Comparison of ENCODE assay signal across 9 cellular contexts in the genomic region with DNA sequence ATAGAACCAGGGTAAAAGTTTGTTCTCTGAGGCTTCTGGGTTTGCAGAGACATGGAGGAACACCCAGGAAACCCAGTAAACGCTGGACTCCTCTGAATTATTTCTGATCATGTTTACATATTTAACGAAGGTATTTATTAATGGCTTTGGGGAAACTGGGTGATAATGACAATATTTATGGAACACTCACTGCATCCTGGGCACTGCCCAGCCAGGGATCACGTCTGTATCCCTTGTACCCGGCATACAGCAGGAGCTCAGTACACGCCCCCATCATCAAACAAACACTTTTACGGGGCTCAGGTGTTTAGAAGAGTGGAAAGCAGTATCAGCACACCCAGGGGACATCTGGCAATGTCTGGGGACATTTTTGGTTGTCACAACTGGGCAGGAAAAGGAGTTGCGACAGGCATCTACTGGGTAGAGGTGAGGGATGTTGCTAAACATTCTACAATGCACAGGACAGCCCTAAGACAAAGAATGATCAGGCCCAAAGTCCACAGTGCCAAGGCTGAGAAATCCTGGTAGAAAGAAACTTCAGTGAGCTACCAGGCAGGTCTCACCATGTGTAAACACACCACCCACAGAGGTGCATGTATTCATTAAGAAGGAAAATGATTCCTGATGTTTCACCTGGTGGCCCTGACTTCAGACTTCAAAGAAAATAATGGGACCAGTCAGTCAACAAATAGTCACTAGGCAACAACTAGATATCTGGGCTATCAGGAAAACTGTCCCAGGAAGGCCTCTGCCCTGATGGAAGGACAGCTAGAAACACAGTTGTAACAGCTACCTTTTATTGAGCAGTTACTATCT. TPM values are rescaled to one million over a fixed set of nuclear protein-coding genes. Genes with fewer than 3 reads are reported as not detected.
DNase-seq lines count a peak whose midpoint lies in the region; ATAC-seq and TF ChIP-seq lines count a peak whose summit lies in the region.
"Had no signal": no experiment of that assay in that cellular context is flagged by ENCODE, and none has a peak within 500 bp of the region (broad histone marks: within the 10 kb centered on the region; RNA-seq: fewer than 3 reads in every experiment).

No MANE protein-coding gene starts in this region.

- H3K36me3 Mint-ChIP-seq in endothelial cell (ENCODE audit: low read depth, unreplicated experiment): peaks cover 8% of the 10 kb centered on the region

- peaks cover 19% of the 10 kb centered on the region for H3K79me2 ChIP-seq in trophoblast cell (ENCODE audit: control insufficient read depth, insufficient read depth, low read length, poor library complexity)

- H3K9me3 ChIP-seq in trophoblast cell (ENCODE audit: insufficient read depth, low read depth, low read length): no peaks in the 10 kb centered on the region

- no peaks in the 10 kb centered on the region for H3K27me3 ChIP-seq in trophoblast cell (ENCODE audit: insufficient read depth, low read length)

- peaks cover 42 to 60% of the 10 kb centered on the region in 2 experiments for H3K4me1 ChIP-seq in trophoblast cell (ENCODE audit: control insufficient read depth in 1 of 2, insufficient read depth in 2 of 2, low read length in 2 of 2)

- no peaks in the 10 kb centered on the region for H3K9me3 Mint-ChIP-seq in endothelial cell (ENCODE audit: unreplicated experiment)

- H3K9ac ChIP-seq in trophoblast cell (ENCODE audit: low read length): no peak overlapping the region

- peaks cover 62% of the 10 kb centered on the region for H3K79me1 ChIP-seq in trophoblast cell (ENCODE audit: low read length)

- H3K23ac ChIP-seq in trophoblast cell (ENCODE audit: low read length): no peak overlapping the region

- peak overlapping the region; percentile 4 for H3K4ac ChIP-seq in trophoblast cell (ENCODE audit: low read depth, low read length)

- peaks cover 12% of the 10 kb centered on the region for H3K27me3 Mint-ChIP-seq in endothelial cell (ENCODE audit: unreplicated experiment)

- peaks cover 71% of the 10 kb centered on the region for H3K4me1 Mint-ChIP-seq in endothelial cell (ENCODE audit: unreplicated experiment)

- peak overlapping the region; percentile 98 for H4K91ac ChIP-seq in trophoblast cell (ENCODE audit: low read depth, low read length)

- ATAC-seq in HG02763 (IDR thresholded peaks at IDR 0.05; ENCODE audit: unreplicated experiment) (no peak), HG03571 (IDR thresholded peaks at IDR 0.05; ENCODE audit: unreplicated experiment) (no peak)

- H3K4me3 Mint-ChIP-seq in endothelial cell (ENCODE audit: unreplicated experiment): peak overlapping the region; percentile 51

- DNase-seq in DMS53 (lab: John Stamatoyannopoulos, UW) (peak; percentile 97), NCI-H526 (lab: John Stamatoyannopoulos, UW) (peak; percentile 39 to 41), endothelial cell (ENCODE audit: low spot score) (no peak), trophoblast cell (peak; percentile 40 to 72), hypothalamus (lab: John Stamatoyannopoulos, UW) (no peak)
- no peak for DNase-seq in stimulated activated CD4-positive, alpha-beta T cell treated with anti-CD3 and anti-CD28 coated beads, Interleukin-2, amount 100 ng/mL, for 48 hours
- DNase-seq: islet precursor cell had no signal

- peak overlapping the region; percentile 34 for H2BK120ac ChIP-seq in trophoblast cell (ENCODE audit: insufficient read depth, low read length, poor library complexity)

- no peak overlapping the region for H2AFZ ChIP-seq in trophoblast cell (ENCODE audit: insufficient read depth, low read length, poor library complexity)

- H3K27ac Mint-ChIP-seq in endothelial cell (ENCODE audit: unreplicated experiment): peak overlapping the region; percentile 99

- peak overlapping the region; percentile 23 for H4K8ac ChIP-seq in trophoblast cell (ENCODE audit: low read depth, low read length)

- peak overlapping the region; percentile 51 for H3K14ac ChIP-seq in trophoblast cell (ENCODE audit: low read length)

- H2BK12ac ChIP-seq in trophoblast cell (ENCODE audit: low read length): peak overlapping the region; percentile 96

- no peaks in the 10 kb centered on the region for H3K36me3 ChIP-seq in trophoblast cell (ENCODE audit: control insufficient read depth in 1 of 2, insufficient read depth in 2 of 2, low read length in 2 of 2)

- H3K4me3 ChIP-seq in trophoblast cell (ENCODE audit: low read depth, low read length): no peak overlapping the region

- no peak overlapping the region for H3K4me2 ChIP-seq in trophoblast cell (ENCODE audit: low read length)

- TF ChIP-seq CTCF in endothelial cell (IDR thresholded peaks at IDR 0.05; ENCODE audit: unreplicated experiment): no peak

- H2AK5ac ChIP-seq in trophoblast cell (ENCODE audit: low read length): peak overlapping the region; percentile 38

- WGBS in trophoblast cell (ENCODE audit: extremely low coverage, insufficient coverage, insufficient read length): no CpG with 5 or more reads among the region's 7 CpGs

- H4K12ac ChIP-seq in trophoblast cell (ENCODE audit: low read depth, low read length): no peak overlapping the region

- H3K18ac ChIP-seq in trophoblast cell (ENCODE audit: low read length): peak overlapping the region; percentile 10

- H3K27ac ChIP-seq in trophoblast cell (ENCODE audit: low read depth, low read length): peak overlapping the region; percentile 99

- peak overlapping the region; percentile 44 for H2BK5ac ChIP-seq in trophoblast cell (ENCODE audit: low read depth, low read length, poor library complexity)

RNA-seq across cellular contexts. Expression of a gene that starts 35.3 kb away (rescaled TPM):
- total RNA-seq in endothelial cell (ENCODE audit: unreplicated experiment): 109 TPM
- 44.5 and 45.1 TPM in 2 replicates for polyA plus RNA-seq in trophoblast cell (2013)

Comparison
In these comparisons a context has a peak if more than half of its experiments do, and no peak if none do; other contexts are left out.
1. DNase-seq: peak in DMS53 (single experiment), NCI-H526 (2 of 2) and trophoblast cell (2 of 2); none in endothelial cell (single experiment), hypothalamus (0 of 51) and stimulated activated CD4-positive, alpha-beta T cell treated with anti-CD3 and anti-CD28 coated beads, Interleukin-2, amount 100 ng/mL, for 48 hours (0 of 2).